Comparison of ENCODE assay signal across 1 cellular context in the genomic region with DNA sequence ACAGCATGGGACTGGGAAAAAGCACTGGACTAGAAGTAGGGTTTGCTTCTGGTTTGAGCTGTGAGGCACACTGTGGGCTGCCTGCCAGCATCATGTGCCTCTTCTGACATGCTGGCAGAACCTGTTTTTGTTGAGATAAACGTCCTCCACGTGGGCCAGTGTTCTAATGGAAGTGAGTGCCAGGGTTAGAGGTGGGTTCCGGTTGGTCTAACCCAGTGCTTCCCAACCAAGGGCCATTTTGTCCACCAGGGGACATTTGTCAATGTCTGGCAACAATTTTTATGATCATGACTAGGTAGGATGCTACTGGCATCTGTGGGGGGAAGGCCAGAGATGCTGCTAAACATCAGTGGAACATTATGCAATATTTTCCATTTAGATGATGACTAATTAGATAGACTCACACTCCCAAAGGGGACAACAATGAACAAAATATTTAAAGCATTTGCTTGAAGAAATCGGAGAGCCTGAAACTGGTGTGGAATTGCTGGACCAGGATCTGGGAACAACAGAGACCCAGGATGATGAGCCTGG.
A peak's percentile ranks its signal among the peaks of the same experiment; 100 is the strongest.
TF ChIP-seq lines count a peak whose summit lies in the region.

No MANE protein-coding gene starts in this region.

TF ChIP-seq in IMR-90, 13 proteins besides CTCF, POLR2A, EP300 and RAD21:
- TF ChIP-seq FOS (IDR thresholded peaks at IDR 0.05; ENCODE audit: low read depth, low read length) (no peak), RCOR1 (IDR thresholded peaks at IDR 0.05; ENCODE audit: insufficient replicate concordance, low read length) (no peak), CEBPB (IDR thresholded peaks at IDR 0.05; ENCODE audit: low read depth, low read length) (peak; percentile 84)
- TF ChIP-seq, protein P1, sequence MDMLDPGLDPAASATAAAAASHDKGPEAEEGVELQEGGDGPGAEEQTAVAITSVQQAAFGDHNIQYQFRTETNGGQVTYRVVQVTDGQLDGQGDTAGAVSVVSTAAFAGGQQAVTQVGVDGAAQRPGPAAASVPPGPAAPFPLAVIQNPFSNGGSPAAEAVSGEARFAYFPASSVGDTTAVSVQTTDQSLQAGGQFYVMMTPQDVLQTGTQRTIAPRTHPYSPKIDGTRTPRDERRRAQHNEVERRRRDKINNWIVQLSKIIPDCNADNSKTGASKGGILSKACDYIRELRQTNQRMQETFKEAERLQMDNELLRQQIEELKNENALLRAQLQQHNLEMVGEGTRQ (IDR thresholded peaks at IDR 0.05; ENCODE audit: low read depth, low read length) = 0 out of 2 replicates have a peak, but pooled peaks have one; percentile 6
